9 cellular contexts compared by ENCODE assay signal in the genomic region with DNA sequence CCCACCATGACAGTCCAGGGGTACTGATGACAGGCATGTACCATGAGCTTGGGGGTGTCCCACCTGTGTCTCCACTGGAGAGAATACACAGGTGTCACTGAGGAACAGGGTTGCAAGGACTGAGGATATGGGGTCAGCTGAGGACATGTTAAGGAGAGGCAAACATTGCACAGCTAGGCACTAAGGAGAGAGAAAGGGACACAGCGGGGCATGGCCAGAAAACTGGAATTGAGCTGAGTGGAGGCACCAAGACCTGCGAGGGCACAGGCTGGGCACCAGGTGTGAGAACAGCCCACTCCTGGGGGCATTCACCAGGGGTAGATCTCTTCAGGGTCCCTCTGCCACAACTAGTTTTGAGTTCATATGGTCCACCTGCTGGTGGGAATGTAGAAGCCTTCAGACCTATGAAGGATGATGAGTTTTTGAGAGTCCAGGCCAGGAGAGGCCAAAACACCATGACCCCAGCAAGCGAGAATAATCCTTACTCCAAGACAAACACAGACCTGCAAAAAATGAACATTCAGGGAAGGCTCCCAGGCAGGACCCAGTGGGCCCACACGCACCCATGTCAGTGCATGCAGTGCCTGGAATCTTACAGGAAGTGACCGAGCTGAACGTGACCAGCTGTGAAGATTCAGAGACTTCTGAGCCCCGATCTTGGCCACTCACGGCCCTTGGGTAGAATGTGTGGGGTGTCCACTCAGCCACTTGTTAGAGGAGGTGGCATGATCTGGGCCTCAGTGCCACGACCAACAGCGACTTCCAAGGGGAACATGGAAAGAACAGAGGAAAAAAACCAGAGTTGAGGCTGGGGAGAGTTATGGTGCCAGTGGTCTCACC. TPM values are rescaled to one million over a fixed set of nuclear protein-coding genes. Genes with fewer than 3 reads are reported as not detected.
DNase-seq lines count a peak whose midpoint lies in the region; ATAC-seq and TF ChIP-seq lines count a peak whose summit lies in the region.
"Had no signal": no experiment of that assay in that cellular context is flagged by ENCODE, and none has a peak within 500 bp of the region (broad histone marks: within the 10 kb centered on the region; RNA-seq: fewer than 3 reads in every experiment).

No MANE protein-coding gene starts in this region.

- no peaks in the 10 kb centered on the region for H3K27me3 ChIP-seq in esophagus muscularis mucosa

- H3K4me1 ChIP-seq in esophagus muscularis mucosa = peaks cover 18 to 31% (median 28%) of the 10 kb centered on the region in 4 donors

- intact Hi-C loops in esophagus muscularis mucosa (cut with DNase I) = no loop called here

- TF ChIP-seq POLR2A in Raji (IDR thresholded peaks at IDR 0.05; ENCODE audit: insufficient read depth, low read depth, low read length) (peak; percentile 29), esophagus muscularis mucosa (IDR thresholded peaks at IDR 0.05; ENCODE audit: low read depth) (no peak)

- TF ChIP-seq CTCF in esophagus muscularis mucosa (IDR thresholded peaks at IDR 0.05) = peak; percentile 11 to 29 (median 11)

- H3K4me3 ChIP-seq in esophagus muscularis mucosa (peak overlapping the region; percentile 84 to 92 (median 88)), skin epidermis (peak overlapping the region in 6 of 7 experiments; percentile 57 to 96 (median 82))

- WGBS in esophagus muscularis mucosa = 75% methylated on average over 10 of the region's 10 CpGs

- H3K36me3 ChIP-seq in esophagus muscularis mucosa = no peaks in the 10 kb centered on the region

- TF ChIP-seq EP300 in esophagus muscularis mucosa (IDR thresholded peaks at IDR 0.05) = no peak

- ATAC-seq in HG02973 (IDR thresholded peaks at IDR 0.05; ENCODE audit: unreplicated experiment) (no peak), GM19023 (IDR thresholded peaks at IDR 0.05; ENCODE audit: unreplicated experiment) (no peak)
- no peak for ATAC-seq in activated CD4-positive, CD25-positive, alpha-beta regulatory T cell treated with anti-CD3 and anti-CD28 coated beads, Interleukin-2, amount 50 U/mL, for 24 hours

- DNase-seq in DMS53 (lab: John Stamatoyannopoulos, UW) = peak; percentile 36
- DNase-seq in DMS53 treated with DMSO at 0.1 percent for 48 hours (lab: John Stamatoyannopoulos, UW; ENCODE audit: unreplicated experiment) = no peak
- DNase-seq in esophagus muscularis mucosa (ENCODE audit: extremely low spot score) = no peak
- DNase-seq: ACHN had no signal

- H3K9me3 ChIP-seq in esophagus muscularis mucosa = no peaks in the 10 kb centered on the region

- peak overlapping the region in 3 of 4 donors; percentile 84 to 92 (median 92) for H3K27ac ChIP-seq in esophagus muscularis mucosa (replicated peaks in 1 of 4)
- peak overlapping the region in 12 of 21 experiments; percentile 74 to 96 (median 90) for H3K27ac ChIP-seq in skin epidermis

RNA-seq across cellular contexts. Expression of gene ZNF584, which starts 1.4 kb away (rescaled TPM):
- total RNA-seq in esophagus muscularis mucosa = 10 to 100 TPM; 11.6 to 24.2 (median 18.9) TPM

RNA-seq across cellular contexts. Expression of gene RNF225, which starts 11.6 kb away (rescaled TPM):
- total RNA-seq in esophagus muscularis mucosa = not detected

RNA-seq across cellular contexts. Expression of gene RPS5, which starts 20.0 kb away (rescaled TPM):
- 1,000 to 10,000 TPM; 1,137 to 2,200 (median 1,582) TPM for total RNA-seq in esophagus muscularis mucosa

RNA-seq across cellular contexts. Expression of gene ZNF837, which starts 26.2 kb away (rescaled TPM):
- 1 to 10 TPM; 1.5 to 3.7 (median 2.1) TPM for total RNA-seq in esophagus muscularis mucosa

RNA-seq across cellular contexts. Expression of gene ZNF132, which starts 32.9 kb away (rescaled TPM):
- total RNA-seq in esophagus muscularis mucosa = 1 to 10 TPM; 3.7 to 6.7 (median 4.5) TPM
